In genomic region chr6:167499161-167499660, GRCh38 we compare ENCODE assay signal across 26 cellular contexts.
"Had no signal": no experiment of that assay in that cellular context is flagged by ENCODE, and none has a peak within 500 bp of the region (broad histone marks: within the 10 kb centered on the region; RNA-seq: fewer than 3 reads in every experiment).

No MANE protein-coding gene starts in this region.

- H3K9ac ChIP-seq: parathyroid adenoma had no signal

- H3K36me3 ChIP-seq: ascending aorta, brain microvascular endothelial cell, esophagus muscularis mucosa, heart right ventricle, left ventricle myocardium inferior, spleen, WERI-Rb-1 had no signal

- H3K9me3 ChIP-seq: ascending aorta, esophagus muscularis mucosa, heart right ventricle, left ventricle myocardium inferior, psoas muscle had no signal

- H3K4me3 ChIP-seq: ascending aorta, esophagus muscularis mucosa, heart right ventricle, left ventricle myocardium inferior, psoas muscle, spleen had no signal

- ATAC-seq: activated CD4-positive, CD25-positive, alpha-beta regulatory T cell treated with anti-CD3 and anti-CD28 coated beads, Interleukin-2, amount 50 U/mL, for 24 hours; foreskin keratinocyte; heart right ventricle; naive thymus-derived CD4-positive, alpha-beta T cell; psoas muscle; T-helper 17 cell had no signal

- H3K4me1 ChIP-seq: foreskin keratinocyte, parathyroid adenoma, psoas muscle, spleen had no signal

- H3K27me3 ChIP-seq: ascending aorta, brain microvascular endothelial cell, foreskin keratinocyte, heart right ventricle had no signal

- DNase-seq: activated CD4-positive, alpha-beta memory T cell treated with anti-CD3 and anti-CD28 coated beads for 36 hours; activated CD4-positive, alpha-beta T cell treated with anti-CD3 and anti-CD28 coated beads for 48 hours; activated CD8-positive, alpha-beta memory T cell treated with anti-CD3 and anti-CD28 coated beads, Interleukin-2, amount 50 U/mL, for 4 hours; activated effector memory CD4-positive, alpha-beta T cell treated with anti-CD3 and anti-CD28 coated beads, Interleukin-2, amount 50 U/mL, for 16 hours; activated naive CD4-positive, alpha-beta T cell treated with anti-CD3 and anti-CD28 coated beads for 36 hours; activated naive CD8-positive, alpha-beta T cell treated with anti-CD3 and anti-CD28 coated beads, Interleukin-2, amount 10 ng/mL, durations not matched to agents 7 days and 5 days; activated T-cell treated with anti-CD3 and anti-CD28 coated beads, Interleukin-2, amount 50 U/mL, for 1 hour; brain microvascular endothelial cell; cortex of kidney; foreskin keratinocyte; heart right ventricle; kidney glomerular epithelial cell; left ventricle myocardium inferior; naive thymus-derived CD4-positive, alpha-beta T cell; nucleus accumbens; spleen; stimulated activated naive CD4-positive, alpha-beta T cell treated with Interleukin-2 at 50 U/mL for 16 hours; T-helper 17 cell; T1000; trophoblast cell; WERI-Rb-1 had no signal

- H3K27ac ChIP-seq: ascending aorta, brain microvascular endothelial cell, esophagus muscularis mucosa, foreskin keratinocyte, heart right ventricle, left ventricle myocardium inferior, parathyroid adenoma, psoas muscle, spleen, WERI-Rb-1 had no signal
